ENCODE assay signal across 8 cellular contexts in the genomic region with DNA sequence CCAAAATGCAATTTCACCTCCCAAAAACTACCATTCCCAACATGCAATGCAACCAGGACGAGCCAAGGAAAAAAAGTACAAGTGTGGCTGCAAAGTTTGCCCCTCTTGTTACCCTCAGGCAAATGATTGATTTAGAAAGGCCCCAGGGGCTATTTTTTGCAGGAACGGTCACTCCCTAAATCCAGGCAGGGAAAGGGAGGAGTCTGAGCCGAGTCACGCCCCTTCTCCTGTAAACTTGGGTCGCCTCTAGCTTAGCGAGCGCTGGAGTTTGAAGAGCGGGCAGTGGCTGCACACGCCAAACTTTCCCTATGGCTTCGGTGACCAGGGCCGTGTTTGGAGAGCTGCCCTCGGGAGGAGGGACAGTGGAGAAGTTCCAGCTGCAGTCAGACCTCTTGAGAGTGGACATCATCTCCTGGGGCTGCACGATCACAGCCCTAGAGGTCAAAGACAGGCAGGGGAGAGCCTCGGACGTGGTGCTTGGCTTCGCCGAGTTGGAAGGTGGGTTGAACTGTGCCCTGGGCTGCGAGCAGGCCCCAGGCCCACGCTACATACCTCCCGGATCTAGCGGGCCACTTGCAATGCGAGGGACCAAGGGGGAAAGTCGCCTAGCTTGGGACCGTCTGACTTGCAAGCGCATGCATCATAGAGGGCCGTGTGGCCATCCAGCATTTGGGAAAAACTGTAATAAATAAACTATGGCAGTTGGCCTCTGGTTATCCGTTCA. TPM values are rescaled to one million over a fixed set of nuclear protein-coding genes. Genes with fewer than 3 reads are reported as not detected.
DNase-seq lines count a peak whose midpoint lies in the region; ATAC-seq and TF ChIP-seq lines count a peak whose summit lies in the region.

A gene (plus strand): TSS at position 261 of the 724 bp plus-strand sequence. CDS start 48 bp downstream, at position 309.

- intact Hi-C loops in tibial artery (cut with DNase I; ENCODE audit: low total_unique reads) = loop anchor here (5.0 kb wide), 1 partner anchor 64 kb away; a partner anchor contains a TSS

- peaks cover 42% of the 10 kb centered on the region for H3K4me1 Mint-ChIP-seq in nephron

- H3K27me3 ChIP-seq in OCI-LY3 (ENCODE audit: low read depth, low read length) (no peaks in the 10 kb centered on the region; the same call in 1 of the 2 replicates), foreskin keratinocyte (no peaks in the 10 kb centered on the region), tibial artery (no peaks in the 10 kb centered on the region)

- H3K9me3 ChIP-seq in OCI-LY3 (ENCODE audit: insufficient read depth, low read length) (no peaks in the 10 kb centered on the region), tibial artery (no peaks in the 10 kb centered on the region)

- peak within 1 kb of the TSS; percentile 88 to 95 (median 90) for H3K27ac Mint-ChIP-seq in nephron

- H3K4me1 ChIP-seq in OCI-LY3 (ENCODE audit: low read length) = peaks cover 15% of the 10 kb centered on the region
- no peaks in the 10 kb centered on the region for H3K4me1 ChIP-seq in foreskin keratinocyte
- peaks cover 0 to 36% (median 14%) of the 10 kb centered on the region in 4 donors for H3K4me1 ChIP-seq in tibial artery

- peak within 1 kb of the TSS; percentile 99 for H2AFZ ChIP-seq in OCI-LY3 (ENCODE audit: low read depth, low read length)

- H3K4me3 Mint-ChIP-seq in nephron = peak within 1 kb of the TSS; percentile 84 to 91 (median 91)

- H3K27ac ChIP-seq in OCI-LY3 (ENCODE audit: low read length) (no peak within 1 kb of the TSS), foreskin keratinocyte (no peak within 1 kb of the TSS), tibial artery (peak within 1 kb of the TSS; percentile 66 to 73)

- H3K36me3 Mint-ChIP-seq in nephron (ENCODE audit: low read depth) = peaks cover 4% of the 10 kb centered on the region

- no peaks in the 10 kb centered on the region for H3K9me3 Mint-ChIP-seq in nephron

- H3K27me3 Mint-ChIP-seq in nephron (ENCODE audit: low read depth) = no peaks in the 10 kb centered on the region

- DNase-seq in G401 (ENCODE audit: low spot score) (peak; percentile 67), foreskin keratinocyte (peak; percentile 58 to 73), tibial artery (peak; percentile 87 to 96)
- DNase-seq in activated gamma-delta T cell treated with anti-CD3 and anti-CD28 coated beads, Interleukin-2, amount 50 U/mL, for 16 hours (ENCODE audit: low read depth) = peak; percentile 24

- ATAC-seq in HG02798 (IDR thresholded peaks at IDR 0.05; ENCODE audit: poor library complexity, unreplicated experiment) (peak; percentile 41), foreskin keratinocyte (peak; percentile 90), GM18861 (IDR thresholded peaks at IDR 0.05; ENCODE audit: unreplicated experiment) (no peak)

- in situ Hi-C loops in G401 (cut with HindIII; ENCODE audit: low sequenced_read_pairs) = no loop called here

- H3K79me2 ChIP-seq in OCI-LY3 (ENCODE audit: low read length) = no peaks in the 10 kb centered on the region

- peak within 1 kb of the TSS; percentile 82 for H3K4me3 ChIP-seq in OCI-LY3 (ENCODE audit: low read length)
- H3K4me3 ChIP-seq in tibial artery = peak within 1 kb of the TSS; percentile 57 to 72

- TF ChIP-seq CTCF in OCI-LY3 (IDR thresholded peaks at IDR 0.05; ENCODE audit: low read depth, low read length) (no peak), foreskin keratinocyte (conservative IDR thresholded peaks at IDR 0.05) (no peak), nephron (IDR thresholded peaks at IDR 0.05; ENCODE audit: unreplicated experiment in 3 of 3) (no peak), tibial artery (IDR thresholded peaks at IDR 0.05) (no peak)

- H3K9ac ChIP-seq in OCI-LY3 (ENCODE audit: low read length) = peak within 1 kb of the TSS; percentile 36

- H3K36me3 ChIP-seq in OCI-LY3 (replicated peaks; ENCODE audit: low read depth, low read length) = no peaks in the 10 kb centered on the region
- no peaks in the 10 kb centered on the region for H3K36me3 ChIP-seq in tibial artery

- H3K4me2 ChIP-seq in OCI-LY3 (ENCODE audit: low read length) = peak within 1 kb of the TSS; percentile 67

- H4K20me1 ChIP-seq in OCI-LY3 (ENCODE audit: insufficient read depth, low read length) = no peaks in the 10 kb centered on the region

RNA-seq across cellular contexts. Expression of the gene that starts here (rescaled TPM):
- total RNA-seq in G401 (2014; rRNA removed; shearing (Covaris generic)) = 27.0 and 37.0 TPM in 2 replicates
- 2.9 and 4.3 TPM in 2 replicates for total RNA-seq in foreskin keratinocyte
- polyA plus RNA-seq in foreskin keratinocyte = 2.1 and 3.4 TPM in 2 replicates

Comparison
In these comparisons a context has a peak if more than half of its experiments do, and no peak if none do; other contexts are left out.
1. DNase-seq: peak in every context shown above with its lines; median percentile 92 in tibial artery; 67 in G401; 66 in foreskin keratinocyte; 24 in activated gamma-delta T cell treated with anti-CD3 and anti-CD28 coated beads, Interleukin-2, amount 50 U/mL, for 16 hours.
2. H3K27ac ChIP-seq: peak in tibial artery (2 of 2); none in OCI-LY3 (single experiment) and foreskin keratinocyte (single experiment).